In genomic region chrX:82087699-82088098, GRCh38 we compare ENCODE assay signal across 16 cellular contexts.
DNase-seq lines count a peak whose midpoint lies in the region; ATAC-seq, FAIRE-seq and TF ChIP-seq lines count a peak whose summit lies in the region.
"Had no signal": no experiment of that assay in that cellular context is flagged by ENCODE, and none has a peak within 500 bp of the region (broad histone marks: within the 10 kb centered on the region; RNA-seq: fewer than 3 reads in every experiment).

No MANE protein-coding gene starts in this region.

- TF ChIP-seq POLR2A in HepG2 (IDR thresholded peaks at IDR 0.05; ENCODE audit: insufficient read depth in 1 of 2, low read depth in 2 of 2, low read length in 2 of 2) = no peak

- H3K9ac ChIP-seq in liver (ENCODE audit: low read depth in 1 of 2, low read length in 2 of 2) (no peak overlapping the region), HepG2 (ENCODE audit: insufficient read depth, low read depth, low read length) (no peak overlapping the region), colonic mucosa (ENCODE audit: low read depth in 2 of 2, low read length in 2 of 2) (no peak overlapping the region)

- no peak for FAIRE-seq in HepG2 (lab: Jason Lieb, UNC)
- FAIRE-seq: frontal cortex had no signal

- in situ Hi-C loops in HepG2 (cut with HindIII; ENCODE audit: extremely low pct_ligation_motif_present, low pct_unique_long_range_greater_than_20kb) = no loop called here

- H4K20me1 ChIP-seq in HepG2 (ENCODE audit: insufficient read depth, low read length) = no peaks in the 10 kb centered on the region

- POLR2A ChIA-PET in HepG2 (lab: Yijun Ruan, JAX) = no interaction called here

- H3K4me3 Mint-ChIP-seq in T-helper 17 cell = peak overlapping the region; percentile 76
- H3K4me3 Mint-ChIP-seq: activated T-helper 1 cell treated with anti-CD3 and anti-CD28 coated beads, Interleukin-12 subunit alpha, Interleukin-12 subunit beta, Interleukin-2, Interleukin-4 antibody, amounts not matched to agents 30 ng/mL and 10 ng/mL and 1 ng/mL, durations not matched to agents 14 hours and 24 hours and 36 hours had no signal

- H3K27me3 Mint-ChIP-seq in T-helper 17 cell = no peaks in the 10 kb centered on the region

- TF ChIP-seq CTCF in liver (IDR thresholded peaks at IDR 0.05; ENCODE audit: low read depth, low read length, missing input control) (no peak), HepG2 (CRISPR knock-in tag; IDR thresholded peaks at IDR 0.05) (no peak), colonic mucosa (IDR thresholded peaks at IDR 0.05) (no peak)

- TF ChIP-seq EP300 in HepG2 (IDR thresholded peaks at IDR 0.05; ENCODE audit: low read depth in 2 of 2, low read length in 2 of 2) (no peak), HepG2 (CRISPR knock-in tag; IDR thresholded peaks at IDR 0.05; ENCODE audit: borderline replicate concordance) (no peak)

- H3K4me1 ChIP-seq in liver (ENCODE audit: control insufficient read depth in 4 of 4, insufficient read depth in 4 of 4, low read length in 3 of 4) (peaks cover 0 to 3% (median 2%) of the 10 kb centered on the region in 4 donors), HepG2 (ENCODE audit: insufficient read depth, low read length) (no peaks in the 10 kb centered on the region), colonic mucosa (no peaks in the 10 kb centered on the region)
- H3K4me1 ChIP-seq: transverse colon had no signal

- H3K27ac Mint-ChIP-seq in T-helper 17 cell = no peak overlapping the region
- H3K27ac Mint-ChIP-seq: activated T-helper 1 cell treated with anti-CD3 and anti-CD28 coated beads, Interleukin-12 subunit alpha, Interleukin-12 subunit beta, Interleukin-2, Interleukin-4 antibody, amounts not matched to agents 30 ng/mL and 10 ng/mL and 1 ng/mL, durations not matched to agents 14 hours and 24 hours and 36 hours had no signal

- no peak overlapping the region for H3K4me2 ChIP-seq in HepG2 (ENCODE audit: low read depth, low read length)

- 33% methylated on average over 3 of the region's 3 CpGs for WGBS in liver
- WGBS in HepG2 (ENCODE audit: low lambda C conversion rate) = 0% methylated on average over 2 of the region's 3 CpGs

- BruUV-seq in HepG2 (replicated peaks; lab: Mats Ljungman, UMichigan) = no TSS peak

- H3K9me3 ChIP-seq in liver (ENCODE audit: control insufficient read depth in 4 of 4, low read length in 3 of 4) = peaks cover 0 to 16% (median 7%) of the 10 kb centered on the region in 4 donors
- peaks cover 51% of the 10 kb centered on the region for H3K9me3 ChIP-seq in HepG2 (ENCODE audit: low read length)
- no peaks in the 10 kb centered on the region for H3K9me3 ChIP-seq in T-helper 17 cell (ENCODE audit: control insufficient read depth, low read length, poor library complexity, severe bottlenecking)
- H3K9me3 ChIP-seq in colonic mucosa = no peaks in the 10 kb centered on the region
- H3K9me3 ChIP-seq: neutrophil, transverse colon had no signal

- H2AFZ ChIP-seq in HepG2 (ENCODE audit: low read length) = no peak overlapping the region

- H3K36me3 ChIP-seq in liver (ENCODE audit: control insufficient read depth in 4 of 4, insufficient read depth in 3 of 4, low read depth in 1 of 4, low read length in 3 of 4) (no peaks in the 10 kb centered on the region), HepG2 (replicated peaks in 1 of 2; ENCODE audit: control insufficient read depth in 1 of 2, insufficient read depth in 2 of 2, low read length in 2 of 2) (no peaks in the 10 kb centered on the region), colonic mucosa (no peaks in the 10 kb centered on the region)
- H3K36me3 ChIP-seq: neutrophil, transverse colon, WERI-Rb-1 had no signal

- CTCF ChIA-PET in HepG2 (lab: Yijun Ruan, JAX; ENCODE audit: low intra/inter-chr PET ratio, low total read pairs) = no interaction called here

- H3K27me3 ChIP-seq in liver (ENCODE audit: control insufficient read depth in 4 of 4, insufficient read depth in 4 of 4, low read length in 3 of 4) = no peaks in the 10 kb centered on the region
- no peaks in the 10 kb centered on the region for H3K27me3 ChIP-seq in HepG2 (ENCODE audit: control insufficient read depth in 1 of 2, insufficient read depth in 2 of 2, low read length in 2 of 2)
- H3K27me3 ChIP-seq in colonic mucosa = no peaks in the 10 kb centered on the region
- H3K27me3 ChIP-seq: neutrophil, transverse colon had no signal

- H3K79me2 ChIP-seq in HepG2 (ENCODE audit: insufficient read depth, low read length) = no peaks in the 10 kb centered on the region

- intact Hi-C loops in HepG2 (cut with micrococcal nuclease; ENCODE audit: unreplicated experiment) (no loop called here), colonic mucosa (cut with DNase I) (no loop called here)

- no peak for DNase-seq in HepG2 (ENCODE audit: low spot score)
- DNase-seq in T-helper 17 cell = no peak
- peak; percentile 2 for DNase-seq in kidney tubule cell (ENCODE audit: low spot score)
- no peak for DNase-seq in colonic mucosa
- DNase-seq in NAMALWA (ENCODE audit: low spot score) = no peak
- DNase-seq: amniotic stem cell; NCI-H2227 treated with DMSO at 0.1 percent for 48 hours; stimulated activated CD4-positive, alpha-beta T cell treated with anti-CD3 and anti-CD28 coated beads, Interleukin-4, amount 100 ng/mL, for 24 hours; transverse colon; WERI-Rb-1 had no signal

- no peaks in the 10 kb centered on the region for H3K36me3 Mint-ChIP-seq in T-helper 17 cell (ENCODE audit: low read depth)

- peaks cover 2% of the 10 kb centered on the region for H3K4me1 Mint-ChIP-seq in T-helper 17 cell

- TF ChIP-seq RAD21 in liver (IDR thresholded peaks at IDR 0.05) = peak in 1 of 2 donors; percentile 39
- TF ChIP-seq RAD21 in HepG2 (CRISPR knock-in tag; IDR thresholded peaks at IDR 0.05) = no peak

- ATAC-seq in HepG2 (no peak), T-helper 17 cell (no peak), GM21717 (IDR thresholded peaks at IDR 0.05; ENCODE audit: unreplicated experiment) (no peak), GM21381 (IDR thresholded peaks at IDR 0.05; ENCODE audit: unreplicated experiment) (no peak)

- peak overlapping the region in 1 of 2 donors; percentile 18 for H3K27ac ChIP-seq in liver (ENCODE audit: low read depth in 1 of 2, low read length in 2 of 2)
- no peak overlapping the region for H3K27ac ChIP-seq in HepG2 (ENCODE audit: extremely low read length, insufficient read depth, low read length)
- H3K27ac ChIP-seq in colonic mucosa = no peak overlapping the region
- H3K27ac ChIP-seq: neutrophil, transverse colon, WERI-Rb-1 had no signal

- H3K4me3 ChIP-seq in liver (ENCODE audit: low read depth in 1 of 3, low read length in 3 of 3) = no peak overlapping the region
- no peak overlapping the region for H3K4me3 ChIP-seq in HepG2 (replicated peaks in 1 of 3; ENCODE audit: insufficient read depth in 1 of 3, low read depth in 2 of 3, low read length in 3 of 3)
- H3K4me3 ChIP-seq in colonic mucosa = no peak overlapping the region
- H3K4me3 ChIP-seq: transverse colon had no signal

TF ChIP-seq in liver, 16 proteins besides CTCF, POLR2A, EP300 and RAD21 (continues in another document):
- peak; percentile 24 for TF ChIP-seq FOXA2 (IDR thresholded peaks at IDR 0.05)
- TF ChIP-seq HNF4G (IDR thresholded peaks at IDR 0.05) = no peak
- peak; percentile 59 for TF ChIP-seq MAX (IDR thresholded peaks at IDR 0.05)
- no peak for TF ChIP-seq JUND (IDR thresholded peaks at IDR 0.05)
- TF ChIP-seq GABPA (IDR thresholded peaks at IDR 0.05 in 1 of 2, conservative IDR thresholded peaks at IDR 0.05 in 1 of 2) = no peak
- TF ChIP-seq YY1 (IDR thresholded peaks at IDR 0.05) = no peak
- peak; percentile 5 to 38 for TF ChIP-seq HNF4A (conservative IDR thresholded peaks at IDR 0.05)
- peak in 1 of 2 donors; percentile 30 for TF ChIP-seq RXRA (IDR thresholded peaks at IDR 0.05)

TF ChIP-seq in HepG2, 621 proteins besides CTCF, POLR2A, EP300 and RAD21 (continues in another document):
- TF ChIP-seq, protein P1, sequence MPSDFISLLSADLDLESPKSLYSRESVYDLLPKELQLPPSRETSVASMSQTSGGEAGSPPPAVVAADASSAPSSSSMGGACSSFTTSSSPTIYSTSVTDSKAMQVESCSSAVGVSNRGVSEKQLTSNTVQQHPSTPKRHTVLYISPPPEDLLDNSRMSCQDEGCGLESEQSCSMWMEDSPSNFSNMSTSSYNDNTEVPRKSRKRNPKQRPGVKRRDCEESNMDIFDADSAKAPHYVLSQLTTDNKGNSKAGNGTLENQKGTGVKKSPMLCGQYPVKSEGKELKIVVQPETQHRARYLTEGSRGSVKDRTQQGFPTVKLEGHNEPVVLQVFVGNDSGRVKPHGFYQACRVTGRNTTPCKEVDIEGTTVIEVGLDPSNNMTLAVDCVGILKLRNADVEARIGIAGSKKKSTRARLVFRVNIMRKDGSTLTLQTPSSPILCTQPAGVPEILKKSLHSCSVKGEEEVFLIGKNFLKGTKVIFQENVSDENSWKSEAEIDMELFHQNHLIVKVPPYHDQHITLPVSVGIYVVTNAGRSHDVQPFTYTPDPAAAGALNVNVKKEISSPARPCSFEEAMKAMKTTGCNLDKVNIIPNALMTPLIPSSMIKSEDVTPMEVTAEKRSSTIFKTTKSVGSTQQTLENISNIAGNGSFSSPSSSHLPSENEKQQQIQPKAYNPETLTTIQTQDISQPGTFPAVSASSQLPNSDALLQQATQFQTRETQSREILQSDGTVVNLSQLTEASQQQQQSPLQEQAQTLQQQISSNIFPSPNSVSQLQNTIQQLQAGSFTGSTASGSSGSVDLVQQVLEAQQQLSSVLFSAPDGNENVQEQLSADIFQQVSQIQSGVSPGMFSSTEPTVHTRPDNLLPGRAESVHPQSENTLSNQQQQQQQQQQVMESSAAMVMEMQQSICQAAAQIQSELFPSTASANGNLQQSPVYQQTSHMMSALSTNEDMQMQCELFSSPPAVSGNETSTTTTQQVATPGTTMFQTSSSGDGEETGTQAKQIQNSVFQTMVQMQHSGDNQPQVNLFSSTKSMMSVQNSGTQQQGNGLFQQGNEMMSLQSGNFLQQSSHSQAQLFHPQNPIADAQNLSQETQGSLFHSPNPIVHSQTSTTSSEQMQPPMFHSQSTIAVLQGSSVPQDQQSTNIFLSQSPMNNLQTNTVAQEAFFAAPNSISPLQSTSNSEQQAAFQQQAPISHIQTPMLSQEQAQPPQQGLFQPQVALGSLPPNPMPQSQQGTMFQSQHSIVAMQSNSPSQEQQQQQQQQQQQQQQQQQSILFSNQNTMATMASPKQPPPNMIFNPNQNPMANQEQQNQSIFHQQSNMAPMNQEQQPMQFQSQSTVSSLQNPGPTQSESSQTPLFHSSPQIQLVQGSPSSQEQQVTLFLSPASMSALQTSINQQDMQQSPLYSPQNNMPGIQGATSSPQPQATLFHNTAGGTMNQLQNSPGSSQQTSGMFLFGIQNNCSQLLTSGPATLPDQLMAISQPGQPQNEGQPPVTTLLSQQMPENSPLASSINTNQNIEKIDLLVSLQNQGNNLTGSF (CRISPR knock-in tag; IDR thresholded peaks at IDR 0.05) = no peak
- no peak for TF ChIP-seq FOXC1 (CRISPR knock-in tag; IDR thresholded peaks at IDR 0.05; ENCODE audit: borderline replicate concordance)
- no peak for TF ChIP-seq IRX3 (CRISPR knock-in tag; IDR thresholded peaks at IDR 0.05; ENCODE audit: borderline replicate concordance, low read depth)
- no peak for TF ChIP-seq KLF11 (CRISPR knock-in tag; IDR thresholded peaks at IDR 0.05)
- no peak for TF ChIP-seq ZBTB7A (CRISPR knock-in tag; IDR thresholded peaks at IDR 0.05)
- TF ChIP-seq ZNF841 (CRISPR knock-in tag; IDR thresholded peaks at IDR 0.05; ENCODE audit: borderline replicate concordance) = no peak
